ENCODE assay signal across 1 cellular context in genomic region chr21:44300262-44300959, GRCh38.
TF ChIP-seq lines count a peak whose summit lies in the region.

No MANE protein-coding gene starts in this region.

TF ChIP-seq in HepG2, 621 proteins besides CTCF, POLR2A, EP300 and RAD21 (continued from another document and continues in another):
- TF ChIP-seq RERE (CRISPR knock-in tag; IDR thresholded peaks at IDR 0.05; ENCODE audit: low read depth) (no peak), SP4 (CRISPR knock-in tag; IDR thresholded peaks at IDR 0.05) (no peak), ZNF414 (CRISPR knock-in tag; IDR thresholded peaks at IDR 0.05) (no peak), TIGD3 (CRISPR knock-in tag; IDR thresholded peaks at IDR 0.05; ENCODE audit: borderline replicate concordance) (no peak), CEBPG (CRISPR knock-in tag; IDR thresholded peaks at IDR 0.05) (no peak), U2AF1 (optimal IDR thresholded peaks at IDR 0.05; ENCODE audit: low read depth, low read length) (no peak), ZUFSP (CRISPR knock-in tag; IDR thresholded peaks at IDR 0.05; ENCODE audit: borderline replicate concordance) (no peak), FOXP1 (IDR thresholded peaks at IDR 0.05) (no peak), FOXP1 (CRISPR knock-in tag; IDR thresholded peaks at IDR 0.05) (no peak), ZNF770 (CRISPR knock-in tag; IDR thresholded peaks at IDR 0.05) (peak; percentile 87), ZNF605 (CRISPR knock-in tag; IDR thresholded peaks at IDR 0.05) (no peak), ZSCAN9 (CRISPR knock-in tag; IDR thresholded peaks at IDR 0.05; ENCODE audit: borderline replicate concordance) (no peak), ZNF546 (CRISPR knock-in tag; conservative IDR thresholded peaks at IDR 0.05) (peak; percentile 50; the same call in 1 of the 2 replicates), ZNF589 (CRISPR knock-in tag; conservative IDR thresholded peaks at IDR 0.05) (no peak), ZNF3 (CRISPR knock-in tag; IDR thresholded peaks at IDR 0.05) (no peak), NCOR1 (IDR thresholded peaks at IDR 0.05; ENCODE audit: borderline replicate concordance, low read length) (no peak), GPN1 (CRISPR knock-in tag; IDR thresholded peaks at IDR 0.05; ENCODE audit: borderline replicate concordance) (no peak), GPBP1L1 (CRISPR knock-in tag; IDR thresholded peaks at IDR 0.05) (no peak), ZBTB34 (CRISPR knock-in tag; IDR thresholded peaks at IDR 0.05) (no peak), E2F5 (CRISPR knock-in tag; conservative IDR thresholded peaks at IDR 0.05) (no peak), TCF7L2 (IDR thresholded peaks at IDR 0.05; ENCODE audit: low read depth, low read length) (no peak), GTF3A (CRISPR knock-in tag; conservative IDR thresholded peaks at IDR 0.05) (no peak), ZNF350 (CRISPR knock-in tag; IDR thresholded peaks at IDR 0.05; ENCODE audit: borderline replicate concordance, low read depth) (no peak), ZNF564 (CRISPR knock-in tag; IDR thresholded peaks at IDR 0.05) (no peak), ZKSCAN8 (CRISPR knock-in tag; IDR thresholded peaks at IDR 0.05; ENCODE audit: borderline replicate concordance) (no peak), THAP8 (CRISPR knock-in tag; IDR thresholded peaks at IDR 0.05; ENCODE audit: borderline replicate concordance) (no peak), FOXP4 (CRISPR knock-in tag; IDR thresholded peaks at IDR 0.05) (no peak), ZMAT3 (CRISPR knock-in tag; conservative IDR thresholded peaks at IDR 0.05) (no peak), ZNF530 (CRISPR knock-in tag; IDR thresholded peaks at IDR 0.05; ENCODE audit: low read depth) (no peak), SNAPC2 (CRISPR knock-in tag; IDR thresholded peaks at IDR 0.05) (no peak), CSRNP1 (CRISPR knock-in tag; IDR thresholded peaks at IDR 0.05) (no peak), ZBTB42 (CRISPR knock-in tag; IDR thresholded peaks at IDR 0.05) (no peak), SCMH1 (CRISPR knock-in tag; IDR thresholded peaks at IDR 0.05; ENCODE audit: borderline replicate concordance) (no peak), CBX2 (IDR thresholded peaks at IDR 0.05; ENCODE audit: low read depth, low read length) (no peak), CBX2 (CRISPR knock-in tag; IDR thresholded peaks at IDR 0.05; ENCODE audit: low read depth) (no peak), TRIM24 (CRISPR knock-in tag; IDR thresholded peaks at IDR 0.05) (no peak), FIP1L1 (IDR thresholded peaks at IDR 0.05; ENCODE audit: borderline replicate concordance, insufficient read depth, low read depth, low read length) (no peak), ZBTB8A (CRISPR knock-in tag; IDR thresholded peaks at IDR 0.05; ENCODE audit: borderline replicate concordance, low read depth) (no peak), NONO (IDR thresholded peaks at IDR 0.05) (no peak), NONO (CRISPR knock-in tag; conservative IDR thresholded peaks at IDR 0.05) (no peak), NR1H2 (CRISPR knock-in tag; IDR thresholded peaks at IDR 0.05; ENCODE audit: borderline replicate concordance, low read depth) (no peak), MTA3 (CRISPR knock-in tag; IDR thresholded peaks at IDR 0.05) (no peak), ZMYM3 (CRISPR knock-in tag; IDR thresholded peaks at IDR 0.05) (no peak), WIZ (CRISPR knock-in tag; IDR thresholded peaks at IDR 0.05) (no peak), BCL6 (CRISPR knock-in tag; IDR thresholded peaks at IDR 0.05) (no peak), NFATC3 (CRISPR knock-in tag; IDR thresholded peaks at IDR 0.05) (no peak), HDAC1 (CRISPR knock-in tag; IDR thresholded peaks at IDR 0.05) (peak; percentile 68), KDM3A (CRISPR knock-in tag; IDR thresholded peaks at IDR 0.05; ENCODE audit: low read depth) (0 out of 2 replicates have a peak, but pooled peaks have one; percentile 19)
